Comparison of ENCODE assay signal across 8 cellular contexts in the genomic region with DNA sequence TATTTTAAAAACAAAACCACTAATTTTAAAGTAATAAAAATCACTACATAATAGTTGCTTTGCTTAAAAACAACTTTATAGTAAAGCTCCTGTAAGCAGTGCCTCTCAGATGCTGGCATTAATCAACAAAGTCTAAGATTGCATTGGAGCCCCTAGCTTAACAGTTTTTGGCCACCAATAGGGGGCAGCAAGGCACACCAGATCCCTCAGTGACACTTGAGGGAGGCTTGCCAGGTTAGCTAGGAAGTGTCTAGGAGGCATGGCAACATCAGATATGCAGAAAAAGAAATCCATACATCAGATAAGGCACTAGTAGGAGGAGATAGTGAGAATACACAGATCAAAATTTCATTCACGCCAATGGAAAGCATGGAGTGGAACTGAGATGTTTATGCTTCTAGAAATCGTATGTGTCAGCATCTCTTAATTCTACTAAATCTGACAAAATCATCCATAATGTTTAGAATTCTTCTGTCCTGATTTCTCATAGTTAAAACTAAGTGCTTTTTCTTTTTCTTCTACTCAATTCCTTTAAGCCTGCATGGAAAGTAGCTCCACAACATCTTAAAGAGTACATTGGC.
DNase-seq lines count a peak whose midpoint lies in the region; ATAC-seq and TF ChIP-seq lines count a peak whose summit lies in the region.

No MANE protein-coding gene starts in this region.

- no peak overlapping the region for H3K4me3 ChIP-seq in WI38 (ENCODE audit: low read depth, low read length)

- peak; percentile 89 for TF ChIP-seq CTCF in WI38 (IDR thresholded peaks at IDR 0.05; ENCODE audit: low read depth, low read length)

- DNase-seq in AML-193 (lab: John Stamatoyannopoulos, UW) (peak; percentile 64 to 69), NCI-H2196 treated with DMSO at 0.1 percent for 48 hours (lab: John Stamatoyannopoulos, UW; ENCODE audit: unreplicated experiment) (peak; percentile 64), left kidney (ENCODE audit: low read depth, low spot score) (peak; percentile 89)
- DNase-seq in central memory CD4-positive, alpha-beta T cell, result peak; percentile 14
- DNase-seq in stimulated activated CD4-positive, alpha-beta T cell treated with anti-CD3 and anti-CD28 coated beads, TNF-alpha, amount 100 ng/mL, for 1 hour (ENCODE audit: low read depth in 3 of 3, low spot score in 1 of 3), result peak in 2 of 3 donors; percentile 14 to 33

- ATAC-seq in GM18907 (IDR thresholded peaks at IDR 0.05; ENCODE audit: unreplicated experiment) (peak; percentile 96), HG03108 (IDR thresholded peaks at IDR 0.05; ENCODE audit: unreplicated experiment) (peak; percentile 88)

Comparison
In these comparisons a context has a peak if more than half of its experiments do, and no peak if none do; other contexts are left out.
1. DNase-seq: peak in every context shown above with its lines; median percentile 89 in left kidney; 66 in AML-193; 64 in NCI-H2196 treated with DMSO at 0.1 percent for 48 hours; 24 in stimulated activated CD4-positive, alpha-beta T cell treated with anti-CD3 and anti-CD28 coated beads, TNF-alpha, amount 100 ng/mL, for 1 hour; 14 in central memory CD4-positive, alpha-beta T cell.